ENCODE assay signal across 19 cellular contexts in genomic region chr1:32346532-32347157, GRCh38.
"Had no signal": no experiment of that assay in that cellular context is flagged by ENCODE, and none has a peak within 500 bp of the region (broad histone marks: within the 10 kb centered on the region; RNA-seq: fewer than 3 reads in every experiment).

No MANE protein-coding gene starts in this region.

- H3K27ac ChIP-seq: gastrocnemius medialis, right atrium auricular region had no signal

- H3K27ac Mint-ChIP-seq: activated naive CD4-positive, alpha-beta T cell treated with anti-CD3 and anti-CD28 coated beads for 36 hours; activated T-helper 1 cell treated with anti-CD3 and anti-CD28 coated beads, Interleukin-12 subunit alpha, Interleukin-12 subunit beta, Interleukin-2, Interleukin-4 antibody, amounts not matched to agents 30 ng/mL and 10 ng/mL and 1 ng/mL, durations not matched to agents 14 hours and 24 hours and 36 hours; endodermal cell had no signal

- H3K9me3 ChIP-seq: gastrocnemius medialis, right atrium auricular region, upper lobe of right lung had no signal

- H3K4me3 ChIP-seq: dorsolateral prefrontal cortex, gastrocnemius medialis, lung, right atrium auricular region, skin epidermis, upper lobe of right lung had no signal

- H3K4me3 Mint-ChIP-seq: activated naive CD4-positive, alpha-beta T cell treated with anti-CD3 and anti-CD28 coated beads for 36 hours; activated T-helper 1 cell treated with anti-CD3 and anti-CD28 coated beads, Interleukin-12 subunit alpha, Interleukin-12 subunit beta, Interleukin-2, Interleukin-4 antibody, amounts not matched to agents 30 ng/mL and 10 ng/mL and 1 ng/mL, durations not matched to agents 14 hours and 24 hours and 36 hours; endodermal cell had no signal

- DNase-seq: activated CD4-positive, alpha-beta T cell treated with anti-CD3 and anti-CD28 coated beads, Interleukin-2, amount 50 U/mL, for 1 hour; activated CD4-positive, CD25-positive, alpha-beta regulatory T cell; activated naive CD4-positive, alpha-beta T cell treated with anti-CD3 and anti-CD28 coated beads for 36 hours; dorsolateral prefrontal cortex; endodermal cell; erythroblast; gastrocnemius medialis; left colon; midbrain; nucleus accumbens; stimulated activated CD4-positive, alpha-beta T cell treated with anti-CD3 and anti-CD28 coated beads, Interleukin-15, amount 100 ng/mL, for 24 hours; stimulated activated CD4-positive, alpha-beta T cell treated with anti-CD3 and anti-CD28 coated beads, Interleukin-4, amount 100 ng/mL, for 24 hours; stimulated activated naive CD4-positive, alpha-beta T cell treated with Interleukin-2 at 50 U/mL for 16 hours; substantia nigra; upper lobe of right lung had no signal

- H3K27me3 ChIP-seq: dorsolateral prefrontal cortex, gastrocnemius medialis, right atrium auricular region, upper lobe of right lung had no signal

- H3K36me3 ChIP-seq: gastrocnemius medialis, right atrium auricular region, upper lobe of right lung had no signal

- H3K9me3 Mint-ChIP-seq: activated T-helper 1 cell treated with anti-CD3 and anti-CD28 coated beads, Interleukin-12 subunit alpha, Interleukin-12 subunit beta, Interleukin-2, Interleukin-4 antibody, amounts not matched to agents 30 ng/mL and 10 ng/mL and 1 ng/mL, durations not matched to agents 14 hours and 24 hours and 36 hours had no signal
